Comparison of ENCODE assay signal across 10 cellular contexts in genomic region chr10:102597131-102597891, GRCh38. TPM values are rescaled to one million over a fixed set of nuclear protein-coding genes. Genes with fewer than 3 reads are reported as not detected.
DNase-seq lines count a peak whose midpoint lies in the region; ATAC-seq and TF ChIP-seq lines count a peak whose summit lies in the region.
"Had no signal": no experiment of that assay in that cellular context is flagged by ENCODE, and none has a peak within 500 bp of the region (broad histone marks: within the 10 kb centered on the region; RNA-seq: fewer than 3 reads in every experiment).

No MANE protein-coding gene starts in this region.

- H3K4me1 ChIP-seq in ascending aorta, result peaks cover 13 to 36% of the 10 kb centered on the region in 2 donors
- H3K4me1 ChIP-seq in neutrophil (ENCODE audit: control insufficient read depth in 1 of 2, insufficient read depth in 1 of 2, low read depth in 1 of 2, low read length in 1 of 2), result peaks cover 49 to 50% of the 10 kb centered on the region in 2 experiments
- peaks cover 4 to 40% (median 14%) of the 10 kb centered on the region in 4 donors for H3K4me1 ChIP-seq in transverse colon
- no peaks in the 10 kb centered on the region for H3K4me1 ChIP-seq in CD4-positive, alpha-beta memory T cell (ENCODE audit: insufficient read depth, low read length)

- H3K4me3 ChIP-seq in ascending aorta, result no peak overlapping the region
- H3K4me3 ChIP-seq in neutrophil (ENCODE audit: low read depth in 1 of 2, low read length in 1 of 2), result no peak overlapping the region
- no peak overlapping the region for H3K4me3 ChIP-seq in transverse colon
- no peak overlapping the region for H3K4me3 ChIP-seq in CD4-positive, alpha-beta memory T cell (ENCODE audit: low read length in 2 of 2)

- H3K36me3 ChIP-seq in ascending aorta (peaks cover 2 to 13% of the 10 kb centered on the region in 2 donors), neutrophil (peaks cover 18% of the 10 kb centered on the region), transverse colon (no peaks in the 10 kb centered on the region)
- peaks cover 57% of the 10 kb centered on the region for H3K36me3 ChIP-seq in CD4-positive, alpha-beta memory T cell (ENCODE audit: insufficient read depth, low read length)

- no peaks in the 10 kb centered on the region for H3K4me1 Mint-ChIP-seq in CD4-positive, alpha-beta memory T cell

- CTCF ChIA-PET in CD4-positive, alpha-beta memory T cell (lab: Charles Lee; ENCODE audit: partially characterized antibody), result interaction anchor here (0.7 to 2.8 kb wide), 3 partner anchors 10 to 13 kb away, joined by 5 to 9 read pairs (median 5); no protein-coding TSS in a partner anchor

- TF ChIP-seq EP300 in transverse colon (IDR thresholded peaks at IDR 0.05; ENCODE audit: low read depth), result no peak

- H3K36me3 Mint-ChIP-seq in CD4-positive, alpha-beta memory T cell, result peaks cover 14 to 62% of the 10 kb centered on the region in 2 donors

- no peak for TF ChIP-seq POLR2A in transverse colon (IDR thresholded peaks at IDR 0.05)

- DNase-seq in ascending aorta (ENCODE audit: low spot score in 2 of 2) (peak in 1 of 2 donors; percentile 65), cardiac septum (ENCODE audit: low spot score) (peak; percentile 75), transverse colon (no peak), NCI-H128 (lab: John Stamatoyannopoulos, UW; ENCODE audit: unreplicated experiment) (no peak)
- DNase-seq in CD4-positive, alpha-beta memory T cell, result no peak
- DNase-seq: activated naive CD8-positive, alpha-beta T cell treated with anti-CD3 and anti-CD28 coated beads, Interleukin-2, amount 10 ng/mL, durations not matched to agents 7 days and 5 days; activated T-cell treated with anti-CD3 and anti-CD28 coated beads, Interleukin-2, amount 50 U/mL, for 1 hour had no signal

- no peak for TF ChIP-seq CTCF in ascending aorta (IDR thresholded peaks at IDR 0.05)
- TF ChIP-seq CTCF in neutrophil (IDR thresholded peaks at IDR 0.05), result no peak
- no peak for TF ChIP-seq CTCF in transverse colon (IDR thresholded peaks at IDR 0.05)

- no peaks in the 10 kb centered on the region for H3K27me3 ChIP-seq in ascending aorta
- no peaks in the 10 kb centered on the region for H3K27me3 ChIP-seq in neutrophil
- no peaks in the 10 kb centered on the region for H3K27me3 ChIP-seq in transverse colon
- H3K27me3 ChIP-seq in CD4-positive, alpha-beta memory T cell (ENCODE audit: insufficient read depth, low read length), result no peaks in the 10 kb centered on the region

- no peaks in the 10 kb centered on the region for H3K27me3 Mint-ChIP-seq in CD4-positive, alpha-beta memory T cell
- H3K27me3 Mint-ChIP-seq: activated naive CD8-positive, alpha-beta T cell treated with anti-CD3 and anti-CD28 coated beads, Interleukin-2, amount 10 ng/mL, durations not matched to agents 7 days and 5 days had no signal

- intact Hi-C loops in ascending aorta (cut with DNase I), result loop anchor here (5.0 kb wide), 1 partner anchor 95 kb away; the partner anchor contains the start of genes ACTR1A and SUFU
- intact Hi-C loops in cardiac septum (cut with DNase I), result loop anchor here (2.0 kb wide), 1 partner anchor 45 kb away; no protein-coding TSS in a partner anchor
- intact Hi-C loops in transverse colon (cut with DNase I; ENCODE audit: low total_unique reads), result no loop called here
- intact Hi-C loops in CD4-positive, alpha-beta memory T cell (cut with micrococcal nuclease), result no loop called here

- H3K27ac ChIP-seq in ascending aorta (peak overlapping the region; percentile 54 to 68), neutrophil (peak overlapping the region; percentile 38), transverse colon (peak overlapping the region; percentile 41 to 61 (median 55))
- no peak overlapping the region for H3K27ac ChIP-seq in CD4-positive, alpha-beta memory T cell (ENCODE audit: low read depth, low read length)

- in situ Hi-C loops in transverse colon (cut with MboI; ENCODE audit: low pct_ligation_motif_present in 1 of 4, low pct_unique_long_range_greater_than_20kb in 1 of 4, low sequenced_read_pairs in 3 of 4), result loop anchor here in 1 of 4 donors (25.0 kb wide), 1 partner anchor 210 kb away; the partner anchor contains the start of gene NFKB2

- ATAC-seq in GM21423 (IDR thresholded peaks at IDR 0.05; ENCODE audit: unreplicated experiment) (no peak), GM19328 (IDR thresholded peaks at IDR 0.05; ENCODE audit: unreplicated experiment) (no peak)

- 60 to 80% methylated on average over 2 to 15 of the region's 15 CpGs for WGBS in transverse colon (ENCODE audit: low coverage in 1 of 2), 2 donors

- no peaks in the 10 kb centered on the region for H3K9me3 Mint-ChIP-seq in CD4-positive, alpha-beta memory T cell
- H3K9me3 Mint-ChIP-seq: activated naive CD8-positive, alpha-beta T cell treated with anti-CD3 and anti-CD28 coated beads, Interleukin-2, amount 10 ng/mL, durations not matched to agents 7 days and 5 days had no signal

- POLR2A ChIA-PET in CD4-positive, alpha-beta memory T cell (lab: Charles Lee; ENCODE audit: partially characterized antibody), result interaction anchor here (1.0 to 1.2 kb wide), 2 partner anchors 14 to 49 kb away, joined by 3 to 5 read pairs; no protein-coding TSS in a partner anchor

- H3K27ac Mint-ChIP-seq in CD4-positive, alpha-beta memory T cell, result no peak overlapping the region
- H3K27ac Mint-ChIP-seq: activated naive CD8-positive, alpha-beta T cell treated with anti-CD3 and anti-CD28 coated beads, Interleukin-2, amount 10 ng/mL, durations not matched to agents 7 days and 5 days had no signal

- no peak overlapping the region for H3K4me3 Mint-ChIP-seq in CD4-positive, alpha-beta memory T cell
- H3K4me3 Mint-ChIP-seq: activated naive CD8-positive, alpha-beta T cell treated with anti-CD3 and anti-CD28 coated beads, Interleukin-2, amount 10 ng/mL, durations not matched to agents 7 days and 5 days had no signal

- no peaks in the 10 kb centered on the region for H3K9me3 ChIP-seq in ascending aorta
- no peaks in the 10 kb centered on the region for H3K9me3 ChIP-seq in neutrophil
- no peaks in the 10 kb centered on the region for H3K9me3 ChIP-seq in transverse colon
- no peaks in the 10 kb centered on the region for H3K9me3 ChIP-seq in CD4-positive, alpha-beta memory T cell (ENCODE audit: control insufficient read depth in 1 of 2, low read length in 2 of 2)

RNA-seq across cellular contexts. Expression of gene TRIM8, which starts 47.0 kb away (rescaled TPM):
- total RNA-seq in ascending aorta (216 TPM), cardiac septum (99.6 TPM), transverse colon (100 to 1,000 TPM in 1 of 4 donors, 10 to 100 TPM in 3; 59.1 to 108 (median 66.8) TPM)
- 10 to 100 TPM; 68.4 to 71.6 TPM for total RNA-seq in CD4-positive, alpha-beta memory T cell
- polyA plus RNA-seq in CD4-positive, alpha-beta memory T cell, result 10 to 100 TPM; 33.0 to 56.4 TPM

Comparison
In these comparisons a context has a peak if more than half of its experiments do, and no peak if none do; other contexts are left out.
1. intact Hi-C loops: an anchor here in ascending aorta (5.0 kb wide) and cardiac septum (2.0 kb wide); none called in transverse colon and CD4-positive, alpha-beta memory T cell.